Comparison of ENCODE assay signal across 8 cellular contexts in the genomic region with DNA sequence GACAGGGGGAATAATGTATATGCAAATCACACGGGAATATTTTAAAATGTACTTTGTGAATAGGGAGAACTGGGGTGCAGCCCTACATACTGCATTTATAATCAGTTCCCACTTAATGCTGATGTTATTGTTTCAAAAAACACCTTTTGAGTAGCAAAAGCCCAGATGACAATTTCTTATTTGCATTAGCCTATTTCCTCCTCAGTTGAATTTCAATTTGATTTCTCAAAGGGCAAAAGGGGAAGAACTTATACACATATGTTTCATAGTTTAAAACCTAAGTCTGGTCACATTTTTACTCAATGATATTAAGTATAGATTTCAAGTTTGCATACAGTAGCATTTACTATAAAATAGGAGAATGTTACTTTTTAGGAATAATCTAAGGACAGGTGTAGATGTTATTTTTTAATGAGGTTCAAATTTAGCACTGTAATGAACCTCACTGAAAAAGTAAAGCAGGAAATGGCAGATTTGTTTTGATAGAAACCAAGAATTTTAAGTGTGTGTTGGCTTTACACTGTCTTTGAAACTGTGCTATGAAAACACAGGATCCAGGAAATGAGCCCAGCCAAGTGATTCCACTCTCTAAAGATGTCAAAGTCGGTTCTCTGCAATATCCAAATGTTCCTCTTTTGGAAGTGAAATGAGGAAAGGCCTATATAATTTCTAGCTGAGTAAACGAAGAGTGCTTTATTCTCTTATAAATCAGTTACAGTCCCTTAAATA.
DNase-seq lines count a peak whose midpoint lies in the region; ATAC-seq and TF ChIP-seq lines count a peak whose summit lies in the region.

No MANE protein-coding gene starts in this region.

- H3K4me3 ChIP-seq in Peyer's patch: no peak overlapping the region
- no peak overlapping the region for H3K4me3 ChIP-seq in hepatocyte

- H3K27me3 ChIP-seq in Peyer's patch (no peaks in the 10 kb centered on the region), hepatocyte (no peaks in the 10 kb centered on the region)

- H4K20me1 ChIP-seq in hepatocyte (ENCODE audit: insufficient read depth, poor library complexity, severe bottlenecking): no peaks in the 10 kb centered on the region

- TF ChIP-seq CTCF in Peyer's patch (IDR thresholded peaks at IDR 0.05): no peak
- no peak for TF ChIP-seq CTCF in hepatocyte (IDR thresholded peaks at IDR 0.05; ENCODE audit: poor library complexity)

- peak overlapping the region; percentile 41 for H3K4me2 ChIP-seq in hepatocyte

- peak; percentile 61 for ATAC-seq in GM18502 (IDR thresholded peaks at IDR 0.05; ENCODE audit: poor library complexity, unreplicated experiment)

- WGBS in hepatocyte (ENCODE audit: low lambda C conversion rate, missing lambda C conversion rate): 66% methylated on average over 3 of the region's 3 CpGs

- H3K79me2 ChIP-seq in hepatocyte: no peaks in the 10 kb centered on the region

- DNase-seq in HCEC 1CT (peak; percentile 8), Peyer's patch (peak in 1 of 3 donors; percentile 28), hepatocyte (ENCODE audit: low spot score) (peak; percentile 8), H4 (ENCODE audit: low spot score) (no peak), GF-D8 (lab: John Stamatoyannopoulos, UW) (no peak)
- DNase-seq in stimulated activated CD4-positive, alpha-beta T cell treated with anti-CD3 and anti-CD28 coated beads, Interleukin-1b, Interleukin-23, amount 100 ng/mL, for 48 hours: no peak
- no peak for DNase-seq in central memory CD4-positive, alpha-beta T cell

- H3K4me1 ChIP-seq in Peyer's patch (peaks cover 0 to 20% (median 7%) of the 10 kb centered on the region in 4 donors), hepatocyte (ENCODE audit: insufficient read depth) (peaks cover 18% of the 10 kb centered on the region)

- no peak for TF ChIP-seq POLR2A in Peyer's patch (IDR thresholded peaks at IDR 0.05)

- H2AFZ ChIP-seq in hepatocyte: no peak overlapping the region

- no peaks in the 10 kb centered on the region for H3K36me3 ChIP-seq in Peyer's patch
- no peaks in the 10 kb centered on the region for H3K36me3 ChIP-seq in hepatocyte (replicated peaks; ENCODE audit: insufficient read depth, low read depth)

- H3K9me3 ChIP-seq in Peyer's patch (no peaks in the 10 kb centered on the region), hepatocyte (ENCODE audit: low read depth) (no peaks in the 10 kb centered on the region)

- peak overlapping the region; percentile 66 to 75 (median 68) for H3K27ac ChIP-seq in Peyer's patch
- H3K27ac ChIP-seq in hepatocyte: peak overlapping the region; percentile 90

- H3K9me2 ChIP-seq in hepatocyte (replicated peaks; ENCODE audit: insufficient read depth): no peaks in the 10 kb centered on the region

Comparison
In these comparisons a context has a peak if more than half of its experiments do, and no peak if none do; other contexts are left out.
1. DNase-seq: peak in HCEC 1CT (single experiment) and hepatocyte (single experiment); none in stimulated activated CD4-positive, alpha-beta T cell treated with anti-CD3 and anti-CD28 coated beads, Interleukin-1b, Interleukin-23, amount 100 ng/mL, for 48 hours (single experiment), central memory CD4-positive, alpha-beta T cell (single experiment), H4 (single experiment) and GF-D8 (single experiment).